ENCODE assay signal across 1 cellular context in the genomic region with DNA sequence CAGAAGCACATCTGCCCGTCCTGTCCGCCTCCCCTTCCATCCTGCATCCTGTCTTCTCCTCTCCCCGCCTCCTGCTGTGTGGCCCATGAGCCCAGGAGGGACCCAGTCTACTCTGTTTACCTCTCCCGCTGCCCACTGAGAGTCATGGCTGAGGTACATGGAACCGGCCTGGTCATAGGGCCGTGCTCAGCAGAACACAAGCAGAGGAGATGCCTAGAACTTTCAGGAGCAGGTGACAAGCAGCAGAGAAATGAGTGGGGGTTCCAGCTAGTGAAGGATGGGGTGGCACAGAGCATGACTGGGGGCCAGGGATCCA.
TF ChIP-seq lines count a peak whose summit lies in the region.

No MANE protein-coding gene starts in this region.

TF ChIP-seq in HepG2, 621 proteins besides CTCF, POLR2A, EP300 and RAD21:
- TF ChIP-seq ZNF441 (CRISPR knock-in tag; IDR thresholded peaks at IDR 0.05; ENCODE audit: borderline replicate concordance) (no peak), KDM2A (CRISPR knock-in tag; IDR thresholded peaks at IDR 0.05; ENCODE audit: borderline replicate concordance, low read depth) (0 out of 2 replicates have a peak, but pooled peaks have one; percentile 13), MTF1 (CRISPR knock-in tag; IDR thresholded peaks at IDR 0.05) (no peak), ZNF768 (CRISPR knock-in tag; IDR thresholded peaks at IDR 0.05) (peak; percentile 84; the same call in 1 of the 2 replicates)
